28 cellular contexts compared by ENCODE assay signal in genomic region chr13:109910131-109910530, GRCh38.
"Had no signal": no experiment of that assay in that cellular context is flagged by ENCODE, and none has a peak within 500 bp of the region (broad histone marks: within the 10 kb centered on the region; RNA-seq: fewer than 3 reads in every experiment).

No MANE protein-coding gene starts in this region.

- H3K9me3 ChIP-seq: adrenal gland, Peyer's patch, SJCRH30 had no signal

- H3K4me3 ChIP-seq: adrenal gland, Peyer's patch, SJCRH30, SK-N-MC had no signal

- H3K27ac ChIP-seq: adrenal gland, Peyer's patch, SJCRH30, SK-N-MC had no signal

- H3K4me1 ChIP-seq: adrenal gland, Peyer's patch had no signal

- H3K27me3 ChIP-seq: adrenal gland, Peyer's patch, SJCRH30 had no signal

- ATAC-seq: activated CD4-positive, alpha-beta T cell treated with anti-CD3 and anti-CD28 coated beads for 36 hours; activated CD4-positive, CD25-positive, alpha-beta regulatory T cell treated with anti-CD3 and anti-CD28 coated beads, Interleukin-2, amount 50 U/mL, for 24 hours; activated CD8-positive, alpha-beta T cell treated with anti-CD3 and anti-CD28 coated beads, Interleukin-2, amount 10 ng/mL, durations not matched to agents 7 days and 5 days; PC-3; WTC11 had no signal

- H3K36me3 ChIP-seq: adrenal gland, Peyer's patch, SJCRH30 had no signal

- DNase-seq: activated CD4-positive, alpha-beta T cell treated with anti-CD3 and anti-CD28 coated beads for 36 hours; activated CD4-positive, alpha-beta T cell treated with anti-CD3 and anti-CD28 coated beads, Interleukin-2, amount 10 ng/mL, durations not matched to agents 7 days and 5 days; activated CD4-positive, alpha-beta T cell treated with anti-CD3 and anti-CD28 coated beads, Interleukin-2, amount 50 U/mL, for 48 hours; activated CD8-positive, alpha-beta T cell treated with anti-CD3 and anti-CD28 coated beads, Interleukin-2, amount 10 ng/mL, durations not matched to agents 7 days and 5 days; activated gamma-delta T cell; activated naive CD4-positive, alpha-beta T cell treated with Interleukin-2 at 50 U/mL for 16 hours; activated naive CD8-positive, alpha-beta T cell treated with anti-CD3 and anti-CD28 coated beads, Interleukin-2, amount 10 ng/mL, durations not matched to agents 7 days and 5 days; activated T-cell treated with anti-CD3 and anti-CD28 coated beads, Interleukin-2, amount 50 U/mL, for 24 hours; adrenal gland; Karpas-422; KBM-7; NCI-H1105; NCI-H1417 treated with DMSO at 0.1 percent for 48 hours; NCI-H1694; NCI-H1930; NCI-H2081 treated with DMSO at 0.1 percent for 48 hours; NCI-H226; NCI-H446 treated with DMSO at 0.1 percent for 48 hours; NCI-H524; NCI-H748 treated with DMSO at 0.1 percent for 48 hours; NK-92 treated with Interleukin-12 subunit alpha and Interleukin-12 subunit beta, amount 100 ng/mL, for 24 hours; PC-3; Peyer's patch; RPMI8226; SJCRH30 had no signal
